34 cellular contexts compared by ENCODE assay signal in genomic region chr7:53428045-53428444, GRCh38.
"Had no signal": no experiment of that assay in that cellular context is flagged by ENCODE, and none has a peak within 500 bp of the region (broad histone marks: within the 10 kb centered on the region; RNA-seq: fewer than 3 reads in every experiment).

No MANE protein-coding gene starts in this region.

- H3K4me3 Mint-ChIP-seq: activated CD4-positive, alpha-beta memory T cell treated with anti-CD3 and anti-CD28 coated beads, Interleukin-2, amount 10 ng/mL, durations not matched to agents 7 days and 5 days; activated CD4-positive, alpha-beta T cell treated with anti-CD3 and anti-CD28 coated beads, Interleukin-2, amount 10 ng/mL, durations not matched to agents 7 days and 5 days; activated naive CD8-positive, alpha-beta T cell treated with anti-CD3 and anti-CD28 coated beads, Interleukin-2, amount 10 ng/mL, durations not matched to agents 7 days and 5 days; activated T-cell treated with anti-CD3 and anti-CD28 coated beads, Interleukin-2, amount 50 U/mL, for 4 hours; activated T-helper 17 cell treated with anti-CD3 and anti-CD28 coated beads, Interleukin-2, amount 50 U/mL, for 72 hours; brain; dendritic cell treated with granulocyte-macrophage colony-stimulating factor and Interleukin-4, amounts not matched to agents 40 ng/mL and 50 ng/mL, for 4 days; endodermal cell; T-helper 17 cell; T-helper 2 cell treated with Interferon-gamma antibody and Interleukin-4, amounts not matched to agents 5 μg/mL and 100 μg/mL, for 36 hours; WTC11 had no signal

- DNase-seq: activated CD4-positive, alpha-beta memory T cell treated with anti-CD3 and anti-CD28 coated beads, Interleukin-2, amount 10 ng/mL, durations not matched to agents 7 days and 5 days; activated CD4-positive, alpha-beta T cell treated with anti-CD3 and anti-CD28 coated beads for 1 hour; activated CD4-positive, alpha-beta T cell treated with anti-CD3 and anti-CD28 coated beads for 4 hours; activated CD4-positive, alpha-beta T cell treated with anti-CD3 and anti-CD28 coated beads, Interleukin-2, amount 10 ng/mL, durations not matched to agents 7 days and 5 days; activated CD4-positive, alpha-beta T cell treated with anti-CD3 and anti-CD28 coated beads, Interleukin-2, amount 50 U/mL, for 4 hours; activated CD8-positive, alpha-beta memory T cell treated with anti-CD3 and anti-CD28 coated beads for 24 hours; activated effector memory CD4-positive, alpha-beta T cell treated with Interleukin-2 at 50 U/mL for 16 hours; activated gamma-delta T cell treated with Interleukin-2 at 50 U/mL for 16 hours; activated naive CD4-positive, alpha-beta T cell treated with Interleukin-2 at 50 U/mL for 16 hours; activated naive CD8-positive, alpha-beta T cell treated with anti-CD3 and anti-CD28 coated beads, Interleukin-2, amount 10 ng/mL, durations not matched to agents 7 days and 5 days; activated T-cell treated with anti-CD3 and anti-CD28 coated beads, Interleukin-2, amount 50 U/mL, for 4 hours; central memory CD4-positive, alpha-beta T cell; cerebellar nuclear complex; dorsolateral prefrontal cortex; effector memory CD4-positive, alpha-beta T cell; endodermal cell; erythroblast; foreskin melanocyte; head of caudate nucleus; T-helper 1 cell; T-helper 17 cell had no signal

- H3K4me3 ChIP-seq: ascending aorta, breast epithelium, cardiac muscle cell, coronary artery, dorsolateral prefrontal cortex, esophagus muscularis mucosa, gastroesophageal sphincter had no signal

- H3K9me3 ChIP-seq: ascending aorta, esophagus muscularis mucosa, gastroesophageal sphincter had no signal

- H3K4me1 ChIP-seq: ascending aorta, breast epithelium, esophagus muscularis mucosa, gastroesophageal sphincter had no signal

- H3K27me3 ChIP-seq: ascending aorta, breast epithelium, cardiac muscle cell, dorsolateral prefrontal cortex, esophagus muscularis mucosa, gastroesophageal sphincter had no signal

- H3K4me1 Mint-ChIP-seq: activated CD4-positive, alpha-beta memory T cell treated with anti-CD3 and anti-CD28 coated beads, Interleukin-2, amount 10 ng/mL, durations not matched to agents 7 days and 5 days; activated CD4-positive, alpha-beta T cell treated with anti-CD3 and anti-CD28 coated beads, Interleukin-2, amount 10 ng/mL, durations not matched to agents 7 days and 5 days; activated naive CD8-positive, alpha-beta T cell treated with anti-CD3 and anti-CD28 coated beads, Interleukin-2, amount 10 ng/mL, durations not matched to agents 7 days and 5 days; activated T-helper 17 cell treated with anti-CD3 and anti-CD28 coated beads, Interleukin-2, amount 50 U/mL, for 72 hours; endodermal cell; T-helper 17 cell had no signal

- H3K36me3 Mint-ChIP-seq: activated naive CD4-positive, alpha-beta T cell treated with anti-CD3 and anti-CD28 coated beads, Interleukin-2, amount 50 U/mL, for 72 hours; activated naive CD8-positive, alpha-beta T cell treated with anti-CD3 and anti-CD28 coated beads, Interleukin-2, amount 10 ng/mL, durations not matched to agents 7 days and 5 days; brain had no signal

- H3K27me3 Mint-ChIP-seq: activated CD4-positive, alpha-beta memory T cell treated with anti-CD3 and anti-CD28 coated beads, Interleukin-2, amount 10 ng/mL, durations not matched to agents 7 days and 5 days; activated CD4-positive, alpha-beta T cell treated with anti-CD3 and anti-CD28 coated beads, Interleukin-2, amount 10 ng/mL, durations not matched to agents 7 days and 5 days; activated naive CD8-positive, alpha-beta T cell treated with anti-CD3 and anti-CD28 coated beads, Interleukin-2, amount 10 ng/mL, durations not matched to agents 7 days and 5 days; activated T-helper 17 cell treated with anti-CD3 and anti-CD28 coated beads, Interleukin-2, amount 50 U/mL, for 72 hours; brain; dendritic cell treated with granulocyte-macrophage colony-stimulating factor and Interleukin-4, amounts not matched to agents 40 ng/mL and 50 ng/mL, for 4 days; T-helper 17 cell had no signal

- ATAC-seq: activated naive CD4-positive, alpha-beta T cell treated with anti-CD3 and anti-CD28 coated beads, Interleukin-2, amount 50 U/mL, for 72 hours; activated T-cell treated with anti-CD3 and anti-CD28 coated beads, Interleukin-2, amount 50 U/mL, for 4 hours; activated T-helper 17 cell treated with anti-CD3 and anti-CD28 coated beads, Interleukin-2, amount 50 U/mL, for 72 hours; gastroesophageal sphincter; T-helper 17 cell; WTC11 had no signal

- H3K27ac ChIP-seq: ascending aorta, breast epithelium, cardiac muscle cell, coronary artery, dorsolateral prefrontal cortex, esophagus muscularis mucosa, gastroesophageal sphincter, VCaP had no signal

- H3K27ac Mint-ChIP-seq: activated CD4-positive, alpha-beta memory T cell treated with anti-CD3 and anti-CD28 coated beads, Interleukin-2, amount 10 ng/mL, durations not matched to agents 7 days and 5 days; activated CD4-positive, alpha-beta T cell treated with anti-CD3 and anti-CD28 coated beads, Interleukin-2, amount 10 ng/mL, durations not matched to agents 7 days and 5 days; activated naive CD4-positive, alpha-beta T cell treated with anti-CD3 and anti-CD28 coated beads, Interleukin-2, amount 50 U/mL, for 72 hours; activated naive CD8-positive, alpha-beta T cell treated with anti-CD3 and anti-CD28 coated beads, Interleukin-2, amount 10 ng/mL, durations not matched to agents 7 days and 5 days; activated T-helper 17 cell treated with anti-CD3 and anti-CD28 coated beads, Interleukin-2, amount 50 U/mL, for 72 hours; brain; dendritic cell treated with granulocyte-macrophage colony-stimulating factor and Interleukin-4, amounts not matched to agents 40 ng/mL and 50 ng/mL, for 4 days; endodermal cell; T-helper 17 cell; T-helper 2 cell treated with Interferon-gamma antibody and Interleukin-4, amounts not matched to agents 5 μg/mL and 100 μg/mL, for 36 hours; WTC11 had no signal

- H3K36me3 ChIP-seq: ascending aorta, breast epithelium, cardiac muscle cell, esophagus muscularis mucosa, gastroesophageal sphincter had no signal
